In genomic region chr2:20650880-20651730, GRCh38 we compare ENCODE assay signal across 1 cellular context.
TF ChIP-seq lines count a peak whose summit lies in the region.

TSS of gene HS1BP3 (minus strand) at chr2:20651098. CDS start at chr2:20651063, 35 bp downstream.

TF ChIP-seq in K562, 482 proteins besides CTCF, POLR2A, EP300 and RAD21 (continued from another document and continues in another):
- TF ChIP-seq RREB1 (CRISPR knock-in tag; IDR thresholded peaks at IDR 0.05) = 0 out of 2 replicates have a peak, but pooled peaks have one; percentile 48
- peak; percentile 36 for TF ChIP-seq MEIS2 (IDR thresholded peaks at IDR 0.05; ENCODE audit: partially characterized antibody)
- no peak for TF ChIP-seq DIDO1 (tag; IDR thresholded peaks at IDR 0.05; ENCODE audit: low read depth)
- peak; percentile 95 for TF ChIP-seq CREM (IDR thresholded peaks at IDR 0.05; ENCODE audit: low read depth)
- no peak for TF ChIP-seq SRSF1 (IDR thresholded peaks at IDR 0.05; ENCODE audit: low read depth, low read length)
- TF ChIP-seq NR2C1 (IDR thresholded peaks at IDR 0.05) = no peak
- no peak for TF ChIP-seq NR2C1 (tag; IDR thresholded peaks at IDR 0.05)
- no peak for TF ChIP-seq NCOA4 (IDR thresholded peaks at IDR 0.05; ENCODE audit: partially characterized antibody)
- TF ChIP-seq MAFG (tag; conservative IDR thresholded peaks at IDR 0.05) = no peak
- no peak for TF ChIP-seq IRF2 (CRISPR knock-in tag; IDR thresholded peaks at IDR 0.05)
- no peak for TF ChIP-seq XRCC5 (IDR thresholded peaks at IDR 0.05; ENCODE audit: low read depth, low read length)
- TF ChIP-seq AFF4 (CRISPR knock-in tag; IDR thresholded peaks at IDR 0.05) = no peak
- no peak for TF ChIP-seq ZNF584 (CRISPR knock-in tag; IDR thresholded peaks at IDR 0.05; ENCODE audit: low read depth)
- TF ChIP-seq EZH2 (IDR thresholded peaks at IDR 0.05; ENCODE audit: borderline replicate concordance, low read depth, low read length) = no peak
- TF ChIP-seq POLR3A (IDR thresholded peaks at IDR 0.05; ENCODE audit: borderline replicate concordance, extremely low read depth, insufficient read depth, insufficient read length) = no peak
- peak; percentile 58; the same call in 1 of the 2 replicates for TF ChIP-seq JUND (IDR thresholded peaks at IDR 0.05; ENCODE audit: borderline replicate concordance, low read depth, low read length)
- peak; percentile 35; the same call in 1 of the 3 replicates for TF ChIP-seq JUND (tag; IDR thresholded peaks at IDR 0.05; ENCODE audit: borderline replicate concordance, low read depth, low read length)
- TF ChIP-seq DPF2 (IDR thresholded peaks at IDR 0.05) = no peak
- no peak for TF ChIP-seq NCOA1 (IDR thresholded peaks at IDR 0.05; ENCODE audit: low read depth)
- no peak for TF ChIP-seq E2F4 (CRISPR knock-in tag; IDR thresholded peaks at IDR 0.05; ENCODE audit: low read depth)
- peak; percentile 51 for TF ChIP-seq NEUROD1 (IDR thresholded peaks at IDR 0.05; ENCODE audit: borderline replicate concordance, low read depth, low read length, partially characterized antibody)
- TF ChIP-seq GATA2 (CRISPR knock-in tag; IDR thresholded peaks at IDR 0.05) = no peak
- TF ChIP-seq MEF2D (tag; conservative IDR thresholded peaks at IDR 0.05; ENCODE audit: low read depth) = no peak
- peak; percentile 46; the same call in 1 of the 2 replicates for TF ChIP-seq POLR2H (tag; IDR thresholded peaks at IDR 0.05; ENCODE audit: low read depth)
- TF ChIP-seq MCM3 (IDR thresholded peaks at IDR 0.05) = no peak
- no peak for TF ChIP-seq RBM34 (IDR thresholded peaks at IDR 0.05; ENCODE audit: borderline replicate concordance, insufficient read depth, low read length)
- no peak for TF ChIP-seq FOXP1 (CRISPR knock-in tag; IDR thresholded peaks at IDR 0.05)
- TF ChIP-seq KDM4B (IDR thresholded peaks at IDR 0.05; ENCODE audit: borderline replicate concordance in 2 of 2, low read depth in 1 of 2) = peak in 1 of 2 experiments; percentile 36; a peak in 1 of 4 replicates
- TF ChIP-seq CLOCK (CRISPR knock-in tag; IDR thresholded peaks at IDR 0.05; ENCODE audit: borderline replicate concordance) = no peak
- no peak for TF ChIP-seq ZNF239 (CRISPR knock-in tag; IDR thresholded peaks at IDR 0.05)
- TF ChIP-seq DMBX1 (CRISPR knock-in tag; IDR thresholded peaks at IDR 0.05; ENCODE audit: borderline replicate concordance) = no peak
- no peak for TF ChIP-seq ZNF445 (CRISPR knock-in tag; IDR thresholded peaks at IDR 0.05; ENCODE audit: low read depth)
- TF ChIP-seq RCOR1 (IDR thresholded peaks at IDR 0.05; ENCODE audit: borderline replicate concordance in 1 of 2, low read depth in 2 of 2, low read length in 2 of 2) = peak in 1 of 2 experiments; percentile 54; a peak in 2 of 4 replicates
- peak; percentile 94 for TF ChIP-seq CTBP1 (IDR thresholded peaks at IDR 0.05; ENCODE audit: borderline replicate concordance)
- TF ChIP-seq PRDM10 (IDR thresholded peaks at IDR 0.05; ENCODE audit: partially characterized antibody) = peak; percentile 45
- TF ChIP-seq ZNF253 (CRISPR knock-in tag; conservative IDR thresholded peaks at IDR 0.05) = no peak
- no peak for TF ChIP-seq SP2 (IDR thresholded peaks at IDR 0.05; ENCODE audit: extremely low read depth, low read depth, low read length, poor library complexity, severe bottlenecking)
- no peak for TF ChIP-seq ZNF436 (CRISPR knock-in tag; IDR thresholded peaks at IDR 0.05)
- TF ChIP-seq PRPF4 (IDR thresholded peaks at IDR 0.05; ENCODE audit: insufficient read depth, low read depth, low read length, poor library complexity, severe bottlenecking) = no peak
- no peak for TF ChIP-seq GTF2E2 (tag; IDR thresholded peaks at IDR 0.05)
- TF ChIP-seq ZC3H11A (IDR thresholded peaks at IDR 0.05; ENCODE audit: low read depth, low read length) = no peak; the same call in 1 of the 2 replicates
- no peak for TF ChIP-seq ZNF280B (CRISPR knock-in tag; IDR thresholded peaks at IDR 0.05)
